In the genomic region with DNA sequence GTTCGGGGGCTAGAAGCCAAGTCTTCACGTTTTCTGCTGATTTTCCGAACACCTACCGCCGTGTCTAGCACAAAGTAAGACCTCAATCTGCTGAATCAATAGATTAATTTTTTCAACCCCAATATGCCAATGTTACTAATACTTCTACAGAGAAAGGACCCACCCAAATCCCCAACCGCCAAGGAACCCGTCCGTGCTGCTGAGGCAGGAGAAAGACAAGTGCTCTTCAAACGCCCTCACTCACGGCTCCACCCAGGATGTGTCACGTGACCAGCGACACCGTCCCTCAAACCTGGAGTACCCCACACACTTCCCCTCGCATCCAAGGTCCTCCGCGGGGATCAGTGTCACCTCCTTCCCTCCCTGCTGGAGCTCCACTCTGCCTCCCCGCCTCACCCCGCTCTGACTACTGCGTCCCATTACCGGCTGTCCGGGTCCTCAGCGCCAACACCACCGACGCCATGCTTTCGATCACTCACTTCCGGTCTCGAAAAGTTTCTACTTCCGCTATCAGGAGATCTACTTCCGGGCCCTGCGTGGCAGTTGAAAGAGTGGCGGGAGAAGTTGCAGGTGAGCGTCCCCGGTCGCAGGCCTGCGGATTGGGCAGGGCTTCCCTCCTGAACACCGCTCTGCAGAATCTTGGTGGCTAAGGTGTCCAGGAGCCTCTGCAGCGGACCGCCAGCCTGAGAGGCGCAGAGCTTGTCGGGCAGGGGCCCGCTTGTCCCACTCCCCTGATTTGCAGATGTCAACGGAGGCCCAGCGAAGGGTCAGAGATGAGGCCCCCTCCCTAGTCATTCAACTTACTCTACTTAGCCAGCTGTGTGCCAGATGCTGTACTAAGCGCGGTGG, we compare ENCODE assay signal across 1 cellular context.
TF ChIP-seq lines count a peak whose summit lies in the region.

Gene EME1 (plus strand): TSS at position 522 of the 849 bp plus-strand sequence. CDS start 1,980 bp downstream, outside the sequence.
Gene MRPL27 (minus strand): TSS at position 477 of the 849 bp plus-strand sequence. CDS start 14 bp downstream, at position 463.

TF ChIP-seq in K562, 482 proteins besides CTCF, POLR2A, EP300 and RAD21 (continued from another document and continues in another):
- TF ChIP-seq, protein P1, sequence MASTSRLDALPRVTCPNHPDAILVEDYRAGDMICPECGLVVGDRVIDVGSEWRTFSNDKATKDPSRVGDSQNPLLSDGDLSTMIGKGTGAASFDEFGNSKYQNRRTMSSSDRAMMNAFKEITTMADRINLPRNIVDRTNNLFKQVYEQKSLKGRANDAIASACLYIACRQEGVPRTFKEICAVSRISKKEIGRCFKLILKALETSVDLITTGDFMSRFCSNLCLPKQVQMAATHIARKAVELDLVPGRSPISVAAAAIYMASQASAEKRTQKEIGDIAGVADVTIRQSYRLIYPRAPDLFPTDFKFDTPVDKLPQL (IDR thresholded peaks at IDR 0.05; ENCODE audit: extremely low read depth, insufficient read length): no peak
- TF ChIP-seq RBBP5 (IDR thresholded peaks at IDR 0.05; ENCODE audit: borderline replicate concordance, insufficient read depth, low read length, poor library complexity, severe bottlenecking) (peak; percentile 97), TCF7L2 (IDR thresholded peaks at IDR 0.05; ENCODE audit: low read depth, low read length) (0 out of 2 replicates have a peak, but pooled peaks have one; percentile 16), SMAD4 (CRISPR knock-in tag; conservative IDR thresholded peaks at IDR 0.05) (peak; percentile 64; the same call in 1 of the 2 replicates), HCFC1 (IDR thresholded peaks at IDR 0.05; ENCODE audit: low read depth, low read length) (peak; percentile 77), JUND (IDR thresholded peaks at IDR 0.05; ENCODE audit: borderline replicate concordance, low read depth, low read length) (peak; percentile 3; the same call in 1 of the 2 replicates), JUND (tag; IDR thresholded peaks at IDR 0.05; ENCODE audit: borderline replicate concordance, low read depth, low read length) (peak; percentile 53; the same call in 1 of the 3 replicates), FOXP4 (CRISPR knock-in tag; IDR thresholded peaks at IDR 0.05; ENCODE audit: borderline replicate concordance) (0 out of 2 replicates have a peak, but pooled peaks have one; percentile 39), ZNF23 (CRISPR knock-in tag; IDR thresholded peaks at IDR 0.05) (no peak), ADNP (tag; IDR thresholded peaks at IDR 0.05) (no peak), POLR2G (IDR thresholded peaks at IDR 0.05; ENCODE audit: low read depth, low read length) (peak; percentile 95), HNRNPH1 (optimal IDR thresholded peaks at IDR 0.05; ENCODE audit: low read depth, low read length) (no peak), NCOA1 (IDR thresholded peaks at IDR 0.05; ENCODE audit: low read depth) (peak; percentile 86), ZNF212 (CRISPR knock-in tag; IDR thresholded peaks at IDR 0.05) (no peak), LARP7 (IDR thresholded peaks at IDR 0.05) (peak; percentile 21; the same call in 1 of the 2 replicates), SREBF1 (IDR thresholded peaks at IDR 0.05; ENCODE audit: borderline replicate concordance, low read depth, low read length) (peak; percentile 68; the same call in 1 of the 2 replicates), CREBBP (IDR thresholded peaks at IDR 0.05; ENCODE audit: low read depth, low read length) (no peak), MYBL2 (IDR thresholded peaks at IDR 0.05; ENCODE audit: low read depth) (peak; percentile 85), MYBL2 (CRISPR knock-in tag; IDR thresholded peaks at IDR 0.05; ENCODE audit: borderline replicate concordance) (no peak), KDM2B (CRISPR knock-in tag; IDR thresholded peaks at IDR 0.05) (no peak), SRF (CRISPR knock-in tag; IDR thresholded peaks at IDR 0.05) (no peak), HDAC8 (tag; IDR thresholded peaks at IDR 0.05) (peak; percentile 84; the same call in 1 of the 2 replicates), SIN3B (IDR thresholded peaks at IDR 0.05; ENCODE audit: low read depth) (peak; percentile 97), MIER1 (IDR thresholded peaks at IDR 0.05; ENCODE audit: low read depth) (0 out of 2 replicates have a peak, but pooled peaks have one; percentile 47), DDX20 (tag; IDR thresholded peaks at IDR 0.05; ENCODE audit: low read depth) (no peak), ESRRB (CRISPR knock-in tag; IDR thresholded peaks at IDR 0.05; ENCODE audit: borderline replicate concordance) (no peak), TFAP4 (CRISPR knock-in tag; IDR thresholded peaks at IDR 0.05; ENCODE audit: borderline replicate concordance) (peak; percentile 90)
- TF ChIP-seq, protein P2, sequence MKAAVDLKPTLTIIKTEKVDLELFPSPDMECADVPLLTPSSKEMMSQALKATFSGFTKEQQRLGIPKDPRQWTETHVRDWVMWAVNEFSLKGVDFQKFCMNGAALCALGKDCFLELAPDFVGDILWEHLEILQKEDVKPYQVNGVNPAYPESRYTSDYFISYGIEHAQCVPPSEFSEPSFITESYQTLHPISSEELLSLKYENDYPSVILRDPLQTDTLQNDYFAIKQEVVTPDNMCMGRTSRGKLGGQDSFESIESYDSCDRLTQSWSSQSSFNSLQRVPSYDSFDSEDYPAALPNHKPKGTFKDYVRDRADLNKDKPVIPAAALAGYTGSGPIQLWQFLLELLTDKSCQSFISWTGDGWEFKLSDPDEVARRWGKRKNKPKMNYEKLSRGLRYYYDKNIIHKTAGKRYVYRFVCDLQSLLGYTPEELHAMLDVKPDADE (conservative IDR thresholded peaks at IDR 0.05; ENCODE audit: control insufficient read depth, low read depth, low read length): peak; percentile 76; the same call in 1 of the 2 replicates
- TF ChIP-seq, protein P3, sequence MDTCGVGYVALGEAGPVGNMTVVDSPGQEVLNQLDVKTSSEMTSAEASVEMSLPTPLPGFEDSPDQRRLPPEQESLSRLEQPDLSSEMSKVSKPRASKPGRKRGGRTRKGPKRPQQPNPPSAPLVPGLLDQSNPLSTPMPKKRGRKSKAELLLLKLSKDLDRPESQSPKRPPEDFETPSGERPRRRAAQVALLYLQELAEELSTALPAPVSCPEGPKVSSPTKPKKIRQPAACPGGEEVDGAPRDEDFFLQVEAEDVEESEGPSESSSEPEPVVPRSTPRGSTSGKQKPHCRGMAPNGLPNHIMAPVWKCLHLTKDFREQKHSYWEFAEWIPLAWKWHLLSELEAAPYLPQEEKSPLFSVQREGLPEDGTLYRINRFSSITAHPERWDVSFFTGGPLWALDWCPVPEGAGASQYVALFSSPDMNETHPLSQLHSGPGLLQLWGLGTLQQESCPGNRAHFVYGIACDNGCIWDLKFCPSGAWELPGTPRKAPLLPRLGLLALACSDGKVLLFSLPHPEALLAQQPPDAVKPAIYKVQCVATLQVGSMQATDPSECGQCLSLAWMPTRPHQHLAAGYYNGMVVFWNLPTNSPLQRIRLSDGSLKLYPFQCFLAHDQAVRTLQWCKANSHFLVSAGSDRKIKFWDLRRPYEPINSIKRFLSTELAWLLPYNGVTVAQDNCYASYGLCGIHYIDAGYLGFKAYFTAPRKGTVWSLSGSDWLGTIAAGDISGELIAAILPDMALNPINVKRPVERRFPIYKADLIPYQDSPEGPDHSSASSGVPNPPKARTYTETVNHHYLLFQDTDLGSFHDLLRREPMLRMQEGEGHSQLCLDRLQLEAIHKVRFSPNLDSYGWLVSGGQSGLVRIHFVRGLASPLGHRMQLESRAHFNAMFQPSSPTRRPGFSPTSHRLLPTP (IDR thresholded peaks at IDR 0.05; ENCODE audit: borderline replicate concordance, extremely low read depth, insufficient read length): no peak
- TF ChIP-seq, protein P4, sequence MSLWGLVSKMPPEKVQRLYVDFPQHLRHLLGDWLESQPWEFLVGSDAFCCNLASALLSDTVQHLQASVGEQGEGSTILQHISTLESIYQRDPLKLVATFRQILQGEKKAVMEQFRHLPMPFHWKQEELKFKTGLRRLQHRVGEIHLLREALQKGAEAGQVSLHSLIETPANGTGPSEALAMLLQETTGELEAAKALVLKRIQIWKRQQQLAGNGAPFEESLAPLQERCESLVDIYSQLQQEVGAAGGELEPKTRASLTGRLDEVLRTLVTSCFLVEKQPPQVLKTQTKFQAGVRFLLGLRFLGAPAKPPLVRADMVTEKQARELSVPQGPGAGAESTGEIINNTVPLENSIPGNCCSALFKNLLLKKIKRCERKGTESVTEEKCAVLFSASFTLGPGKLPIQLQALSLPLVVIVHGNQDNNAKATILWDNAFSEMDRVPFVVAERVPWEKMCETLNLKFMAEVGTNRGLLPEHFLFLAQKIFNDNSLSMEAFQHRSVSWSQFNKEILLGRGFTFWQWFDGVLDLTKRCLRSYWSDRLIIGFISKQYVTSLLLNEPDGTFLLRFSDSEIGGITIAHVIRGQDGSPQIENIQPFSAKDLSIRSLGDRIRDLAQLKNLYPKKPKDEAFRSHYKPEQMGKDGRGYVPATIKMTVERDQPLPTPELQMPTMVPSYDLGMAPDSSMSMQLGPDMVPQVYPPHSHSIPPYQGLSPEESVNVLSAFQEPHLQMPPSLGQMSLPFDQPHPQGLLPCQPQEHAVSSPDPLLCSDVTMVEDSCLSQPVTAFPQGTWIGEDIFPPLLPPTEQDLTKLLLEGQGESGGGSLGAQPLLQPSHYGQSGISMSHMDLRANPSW (CRISPR knock-in tag; IDR thresholded peaks at IDR 0.05): no peak
- TF ChIP-seq, protein P5, sequence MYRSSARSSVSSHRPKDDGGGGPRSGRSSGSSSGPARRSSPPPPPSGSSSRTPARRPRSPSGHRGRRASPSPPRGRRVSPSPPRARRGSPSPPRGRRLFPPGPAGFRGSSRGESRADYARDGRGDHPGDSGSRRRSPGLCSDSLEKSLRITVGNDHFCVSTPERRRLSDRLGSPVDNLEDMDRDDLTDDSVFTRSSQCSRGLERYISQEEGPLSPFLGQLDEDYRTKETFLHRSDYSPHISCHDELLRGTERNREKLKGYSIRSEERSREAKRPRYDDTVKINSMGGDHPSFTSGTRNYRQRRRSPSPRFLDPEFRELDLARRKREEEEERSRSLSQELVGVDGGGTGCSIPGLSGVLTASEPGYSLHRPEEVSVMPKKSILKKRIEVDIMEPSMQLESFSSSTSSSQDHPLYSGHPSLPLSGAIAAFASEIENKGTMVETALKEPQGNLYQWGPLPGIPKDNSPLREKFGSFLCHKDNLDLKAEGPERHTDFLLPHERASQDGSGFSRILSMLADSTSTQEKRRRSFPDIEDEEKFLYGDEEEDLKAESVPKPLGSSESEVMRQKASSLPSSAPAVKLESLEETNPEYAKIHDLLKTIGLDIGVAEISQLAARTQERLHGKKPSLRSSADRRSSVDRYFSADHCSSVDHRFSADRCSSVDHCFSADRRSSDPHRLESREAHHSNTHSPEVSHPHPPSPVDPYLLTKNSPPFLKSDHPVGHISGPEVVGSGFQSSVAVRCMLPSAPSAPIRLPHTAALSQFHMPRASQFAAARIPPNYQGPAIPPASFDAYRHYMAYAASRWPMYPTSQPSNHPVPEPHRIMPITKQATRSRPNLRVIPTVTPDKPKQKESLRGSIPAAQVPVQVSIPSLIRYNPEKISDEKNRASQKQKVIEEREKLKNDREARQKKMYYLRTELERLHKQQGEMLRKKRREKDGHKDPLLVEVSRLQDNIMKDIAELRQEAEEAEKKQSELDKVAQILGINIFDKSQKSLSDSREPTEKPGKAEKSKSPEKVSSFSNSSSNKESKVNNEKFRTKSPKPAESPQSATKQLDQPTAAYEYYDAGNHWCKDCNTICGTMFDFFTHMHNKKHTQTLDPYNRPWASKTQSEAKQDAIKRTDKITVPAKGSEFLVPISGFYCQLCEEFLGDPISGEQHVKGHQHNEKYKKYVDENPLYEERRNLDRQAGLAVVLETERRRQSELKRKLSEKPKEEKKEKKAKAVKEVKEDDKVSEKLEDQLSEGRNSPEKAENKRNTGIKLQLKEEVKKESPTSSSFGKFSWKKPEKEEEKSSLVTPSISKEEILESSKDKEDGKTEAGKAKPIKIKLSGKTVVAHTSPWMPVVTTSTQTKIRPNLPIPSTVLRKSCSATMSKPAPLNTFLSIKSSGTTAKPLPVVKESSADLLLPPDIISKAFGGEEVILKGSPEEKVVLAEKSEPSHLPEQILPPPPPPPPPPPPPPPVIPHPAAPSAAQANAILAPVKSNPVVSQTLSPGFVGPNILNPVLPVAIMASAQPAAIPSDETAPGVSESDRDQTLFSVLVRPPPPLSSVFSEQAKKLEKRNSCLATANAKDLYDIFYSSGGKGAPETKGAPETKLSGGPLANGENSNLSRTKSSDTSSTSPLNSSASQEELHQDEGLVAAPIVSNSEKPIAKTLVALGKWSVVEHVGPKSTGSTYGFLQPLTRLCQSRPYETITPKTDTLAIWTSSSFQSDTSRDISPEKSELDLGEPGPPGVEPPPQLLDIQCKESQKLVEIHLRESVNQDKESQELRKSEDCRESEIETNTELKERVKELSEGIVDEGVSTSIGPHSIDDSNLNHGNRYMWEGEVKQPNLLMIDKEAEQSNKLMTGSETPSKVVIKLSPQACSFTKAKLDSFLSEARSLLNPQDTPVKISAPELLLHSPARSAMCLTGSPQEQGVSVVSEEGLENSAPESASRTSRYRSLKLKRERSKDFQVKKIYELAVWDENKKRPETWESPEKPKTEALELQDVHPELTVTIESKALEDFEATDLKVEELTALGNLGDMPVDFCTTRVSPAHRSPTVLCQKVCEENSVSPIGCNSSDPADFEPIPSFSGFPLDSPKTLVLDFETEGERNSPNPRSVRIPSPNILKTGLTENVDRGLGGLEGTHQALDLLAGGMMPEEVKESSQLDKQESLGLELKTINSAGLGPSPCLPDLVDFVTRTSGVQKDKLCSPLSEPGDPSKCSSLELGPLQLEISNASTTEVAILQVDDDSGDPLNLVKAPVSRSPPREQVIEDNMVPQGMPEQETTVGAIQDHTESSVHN (IDR thresholded peaks at IDR 0.05; ENCODE audit: borderline replicate concordance in 1 of 2, low read depth in 1 of 2): peak in 1 of 2 experiments; percentile 76; a peak in 1 of 4 replicates
